In genomic region chr18:78906066-78906465, GRCh38 we compare ENCODE assay signal across 1 cellular context.
TF ChIP-seq lines count a peak whose summit lies in the region.

No MANE protein-coding gene starts in this region.

TF ChIP-seq in H1, 55 proteins besides CTCF, POLR2A, EP300 and RAD21 (continued from another document):
- no peak for TF ChIP-seq CHD7 (IDR thresholded peaks at IDR 0.05; ENCODE audit: insufficient replicate concordance, low read length)
- no peak for TF ChIP-seq SIX5 (IDR thresholded peaks at IDR 0.05; ENCODE audit: low read depth, low read length)
- no peak for TF ChIP-seq JUN (IDR thresholded peaks at IDR 0.05; ENCODE audit: low read depth, low read length)
- TF ChIP-seq YY1 (IDR thresholded peaks at IDR 0.05; ENCODE audit: low read depth, low read length) = no peak
- no peak for TF ChIP-seq SP2 (IDR thresholded peaks at IDR 0.05; ENCODE audit: low read length)
- TF ChIP-seq MAX (IDR thresholded peaks at IDR 0.05) = no peak
